10 cellular contexts compared by ENCODE assay signal in the genomic region with DNA sequence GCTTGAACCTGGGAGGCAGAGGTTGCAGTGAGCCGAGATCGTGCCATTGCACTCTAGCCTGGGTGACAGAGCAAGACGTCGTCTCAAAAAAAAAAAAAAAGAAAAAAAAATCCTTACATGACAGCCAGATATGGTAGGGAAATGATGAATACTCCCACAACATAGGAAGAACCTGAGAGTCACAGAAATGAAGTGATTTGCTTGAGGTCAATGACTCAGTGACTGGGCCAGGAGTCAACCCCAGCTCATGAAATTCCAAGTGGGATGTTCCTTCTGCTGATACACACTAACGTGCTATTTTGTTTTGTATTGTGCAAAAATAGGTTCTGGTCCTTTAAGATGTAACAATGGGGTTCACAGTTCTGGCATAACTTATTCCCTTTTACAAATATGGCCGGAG. TPM values are rescaled to one million over a fixed set of nuclear protein-coding genes. Genes with fewer than 3 reads are reported as not detected.
A peak's percentile ranks its signal among the peaks of the same experiment; 100 is the strongest.
DNase-seq lines count a peak whose midpoint lies in the region; ATAC-seq and TF ChIP-seq lines count a peak whose summit lies in the region.
"Had no signal": no experiment of that assay in that cellular context is flagged by ENCODE, and none has a peak within 500 bp of the region (broad histone marks: within the 10 kb centered on the region; RNA-seq: fewer than 3 reads in every experiment).

No MANE protein-coding gene starts in this region.

- H3K79me2 ChIP-seq in ACC112 (ENCODE audit: control insufficient read depth, insufficient read depth, low read length, unreplicated experiment) = no peaks in the 10 kb centered on the region

- in situ Hi-C loops in KBM-7 (cut with MboI; ENCODE audit: low pct_unique_long_range_greater_than_20kb, low sequenced_read_pairs) = no loop called here

- H3K36me3 Mint-ChIP-seq in activated naive CD8-positive, alpha-beta T cell treated with anti-CD3 and anti-CD28 coated beads for 36 hours = peaks cover 47% of the 10 kb centered on the region

- DNase-seq in HFF-Myc (ENCODE audit: extremely low read depth, low read depth) = peak; percentile 56
- DNase-seq in activated naive CD8-positive, alpha-beta T cell treated with anti-CD3 and anti-CD28 coated beads for 36 hours = no peak
- peak; percentile 82 for DNase-seq in iris pigment epithelial cell (ENCODE audit: low read depth)
- DNase-seq in iPS-NIHi7 (ENCODE audit: extremely low spot score) = no peak
- no peak for DNase-seq in left ventricle myocardium superior
- DNase-seq in KBM-7 = no peak
- DNase-seq: DND-41, nucleus accumbens had no signal

- ATAC-seq in GM19395 (IDR thresholded peaks at IDR 0.05; ENCODE audit: unreplicated experiment) (no peak), left ventricle myocardium superior (no peak)

- H3K36me3 ChIP-seq in ACC112 (ENCODE audit: insufficient read depth, low read length) = no peaks in the 10 kb centered on the region

- no peak overlapping the region for H2AFZ ChIP-seq in ACC112 (ENCODE audit: low read length, unreplicated experiment)

- peaks cover 79% of the 10 kb centered on the region for H3K4me1 Mint-ChIP-seq in activated naive CD8-positive, alpha-beta T cell treated with anti-CD3 and anti-CD28 coated beads for 36 hours

- intact Hi-C loops in left ventricle myocardium superior (cut with micrococcal nuclease) = no loop called here

- peak overlapping the region; percentile 61; the same call in 1 of the 2 replicates for H3K27ac ChIP-seq in ACC112 (ENCODE audit: low read depth, low read length)

- peak overlapping the region; percentile 65 for H3K4me3 Mint-ChIP-seq in activated naive CD8-positive, alpha-beta T cell treated with anti-CD3 and anti-CD28 coated beads for 36 hours

- H3K27me3 Mint-ChIP-seq in activated naive CD8-positive, alpha-beta T cell treated with anti-CD3 and anti-CD28 coated beads for 36 hours = no peaks in the 10 kb centered on the region

- no peaks in the 10 kb centered on the region for H3K9me3 Mint-ChIP-seq in activated naive CD8-positive, alpha-beta T cell treated with anti-CD3 and anti-CD28 coated beads for 36 hours

- H3K27me3 ChIP-seq in ACC112 (ENCODE audit: insufficient read depth, low read length) = no peaks in the 10 kb centered on the region

- no peak for TF ChIP-seq CTCF in HFF-Myc (IDR thresholded peaks at IDR 0.05; ENCODE audit: low read depth, low read length, missing control alignments)

- peak overlapping the region; percentile 95 for H3K27ac Mint-ChIP-seq in activated naive CD8-positive, alpha-beta T cell treated with anti-CD3 and anti-CD28 coated beads for 36 hours

- H3K4me1 ChIP-seq in ACC112 (ENCODE audit: control insufficient read depth, insufficient read depth, low read length, unreplicated experiment) = peaks cover 37% of the 10 kb centered on the region

- 0 out of 2 replicates have a peak overlapping the region, but pooled peaks have one; percentile 1 for H3K4me3 ChIP-seq in ACC112 (ENCODE audit: low read depth, low read length)
- no peak overlapping the region for H3K4me3 ChIP-seq in HFF-Myc (replicated peaks; ENCODE audit: low read depth, low read length)

RNA-seq across cellular contexts. Expression of a gene that starts 9.0 kb away (rescaled TPM):
- total RNA-seq in activated naive CD8-positive, alpha-beta T cell treated with anti-CD3 and anti-CD28 coated beads for 36 hours = 10 to 100 TPM; 78.6 to 85.5 TPM
- total RNA-seq in left ventricle myocardium superior = 48.3 TPM

RNA-seq across cellular contexts. Expression of a gene that starts 19.3 kb away (rescaled TPM):
- 10 to 100 TPM; 15.0 to 15.6 TPM for total RNA-seq in activated naive CD8-positive, alpha-beta T cell treated with anti-CD3 and anti-CD28 coated beads for 36 hours
- 9.0 TPM for total RNA-seq in left ventricle myocardium superior

Comparison
In these comparisons a context has a peak if more than half of its experiments do, and no peak if none do; other contexts are left out.
1. DNase-seq: peak in HFF-Myc (single experiment) and iris pigment epithelial cell (single experiment); none in activated naive CD8-positive, alpha-beta T cell treated with anti-CD3 and anti-CD28 coated beads for 36 hours (single experiment), iPS-NIHi7 (single experiment), left ventricle myocardium superior (single experiment) and KBM-7 (single experiment).